Comparison of ENCODE assay signal across 13 cellular contexts in the genomic region with DNA sequence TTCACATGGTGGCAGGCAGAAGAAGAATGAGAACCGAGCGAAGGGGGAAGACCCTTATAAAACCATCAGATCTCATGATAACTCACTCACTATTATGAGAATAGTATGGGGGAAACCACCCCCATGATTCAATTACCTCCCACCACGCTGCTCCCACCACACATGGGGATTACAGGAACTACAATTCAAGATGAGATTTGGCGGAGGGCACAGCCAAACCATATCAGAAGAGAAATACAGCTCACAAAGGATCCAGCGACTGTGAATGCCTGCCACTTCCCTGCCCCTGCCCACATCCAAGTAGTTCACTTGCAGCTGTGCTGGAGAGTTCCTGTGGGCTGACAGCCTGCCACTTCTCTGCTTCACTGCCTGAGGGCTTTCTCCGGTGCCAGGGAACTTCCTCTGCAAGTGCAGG.
"Had no signal": no experiment of that assay in that cellular context is flagged by ENCODE, and none has a peak within 500 bp of the region (broad histone marks: within the 10 kb centered on the region; RNA-seq: fewer than 3 reads in every experiment).

No MANE protein-coding gene starts in this region.

- H3K4me1 ChIP-seq: lower lobe of right lung, testis had no signal

- FAIRE-seq: small intestine had no signal

- H3K27me3 ChIP-seq: testis had no signal

- ATAC-seq: esophagus mucosa; lower lobe of right lung; naive thymus-derived CD4-positive, alpha-beta T cell had no signal

- DNase-seq: activated CD4-positive, alpha-beta memory T cell treated with anti-CD3 and anti-CD28 coated beads for 36 hours; activated CD8-positive, alpha-beta memory T cell treated with anti-CD3 and anti-CD28 coated beads, Interleukin-2, amount 50 U/mL, for 4 hours; amygdala; brain microvascular endothelial cell; cerebellar nuclear complex; glutamatergic neuron; lower lobe of right lung; midbrain; naive thymus-derived CD4-positive, alpha-beta T cell; small intestine; T-helper 2 cell; testis had no signal

- H3K27ac ChIP-seq: brain microvascular endothelial cell, lower lobe of right lung, testis had no signal
